Comparison of ENCODE assay signal across 8 cellular contexts in the genomic region with DNA sequence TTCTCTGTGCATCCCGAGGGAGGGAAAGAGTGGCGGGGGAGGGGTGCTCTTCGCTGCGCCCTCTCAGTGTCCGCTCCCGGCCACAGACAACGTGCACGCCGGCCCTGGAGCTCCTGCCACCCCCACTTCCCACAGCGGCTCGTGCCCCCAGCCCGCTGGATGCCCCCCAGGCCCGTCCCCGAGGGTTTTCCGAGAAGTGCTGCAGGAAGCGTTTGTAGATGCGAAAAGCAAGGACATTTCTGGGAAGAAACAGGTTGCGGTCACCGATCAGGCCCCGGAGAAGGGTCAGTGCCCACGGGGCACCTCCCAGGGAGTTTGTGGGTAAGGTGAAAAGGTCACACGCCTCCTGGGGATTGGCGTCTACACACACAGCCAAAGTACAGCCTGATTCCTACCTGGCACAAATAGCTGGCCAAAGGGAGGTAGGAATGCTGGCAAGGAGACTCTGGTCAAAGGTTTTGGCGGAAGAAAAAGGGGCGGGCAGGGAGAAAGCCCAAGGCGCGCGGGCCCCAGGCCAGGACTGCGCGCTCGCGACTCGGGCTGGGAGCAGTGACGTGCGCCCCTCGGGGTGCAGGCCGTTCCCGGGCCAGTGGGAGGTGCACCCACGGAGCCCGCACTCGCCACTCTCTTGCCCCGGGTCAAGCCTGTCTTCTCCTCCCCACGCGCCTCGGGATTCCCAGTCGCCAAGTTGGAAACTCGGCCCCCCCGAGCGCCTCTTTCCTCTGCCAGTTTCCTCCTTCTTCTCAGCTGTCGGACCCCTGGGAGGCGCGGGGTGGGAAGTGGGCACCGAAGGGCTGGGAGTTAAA. TPM values are rescaled to one million over a fixed set of nuclear protein-coding genes. Genes with fewer than 3 reads are reported as not detected.
DNase-seq lines count a peak whose midpoint lies in the region; ATAC-seq, FAIRE-seq and TF ChIP-seq lines count a peak whose summit lies in the region.

No MANE protein-coding gene starts in this region.

- TF ChIP-seq RAD21 in HepG2 (CRISPR knock-in tag; IDR thresholded peaks at IDR 0.05): no peak

- no peaks in the 10 kb centered on the region for H4K20me1 ChIP-seq in HepG2 (ENCODE audit: insufficient read depth, low read length)

- H3K79me2 ChIP-seq in HepG2 (ENCODE audit: insufficient read depth, low read length): peaks cover 2% of the 10 kb centered on the region

- in situ Hi-C loops in HepG2 (cut with HindIII; ENCODE audit: extremely low pct_ligation_motif_present, low pct_unique_long_range_greater_than_20kb): loop anchor here (10.0 to 25.0 kb wide), 3 partner anchors 789 to 1301 kb away; no protein-coding TSS in a partner anchor

- no peaks in the 10 kb centered on the region for H3K9me3 Mint-ChIP-seq in dendritic cell treated with granulocyte-macrophage colony-stimulating factor and Interleukin-4, amounts not matched to agents 40 ng/mL and 50 ng/mL, for 4 days

- DNase-seq in RCC 7860 (ENCODE audit: low spot score): peak; percentile 94
- DNase-seq in HepG2 (ENCODE audit: low spot score): no peak
- no peak for DNase-seq in thoracic aorta (ENCODE audit: low spot score)

- 0 out of 2 replicates have a peak overlapping the region, but pooled peaks have one; percentile 32 for H3K9ac ChIP-seq in HepG2 (ENCODE audit: insufficient read depth, low read depth, low read length)

- H3K4me1 ChIP-seq in HepG2 (ENCODE audit: insufficient read depth, low read length) (peaks cover 55% of the 10 kb centered on the region), thoracic aorta (ENCODE audit: control insufficient read depth in 1 of 2, low read depth in 2 of 2) (peaks cover 6 to 24% of the 10 kb centered on the region in 2 donors)

- H3K36me3 ChIP-seq in HepG2 (replicated peaks in 1 of 2; ENCODE audit: control insufficient read depth in 1 of 2, insufficient read depth in 2 of 2, low read length in 2 of 2) (no peaks in the 10 kb centered on the region), thoracic aorta (no peaks in the 10 kb centered on the region)

- H3K36me3 Mint-ChIP-seq in dendritic cell treated with granulocyte-macrophage colony-stimulating factor and Interleukin-4, amounts not matched to agents 40 ng/mL and 50 ng/mL, for 4 days (ENCODE audit: low read depth): peaks cover 49% of the 10 kb centered on the region

- no TSS peak for BruUV-seq in HepG2 (replicated peaks; lab: Mats Ljungman, UMichigan)

- H3K9me3 ChIP-seq in HepG2 (ENCODE audit: low read length) (no peaks in the 10 kb centered on the region), thoracic aorta (no peaks in the 10 kb centered on the region)

- intact Hi-C loops in dendritic cell treated with granulocyte-macrophage colony-stimulating factor and Interleukin-4, amounts not matched to agents 40 ng/mL and 50 ng/mL, for 4 days (cut with micrococcal nuclease): loop anchor here (1.0 to 10.0 kb wide), 5 partner anchors 19 to 439 kb away; no protein-coding TSS in a partner anchor
- intact Hi-C loops in HepG2 (cut with micrococcal nuclease; ENCODE audit: unreplicated experiment): loop anchor here (10.0 kb wide), 2 partner anchors 739 to 959 kb away; no protein-coding TSS in a partner anchor

- CTCF ChIA-PET in HepG2 (lab: Yijun Ruan, JAX; ENCODE audit: low intra/inter-chr PET ratio, low total read pairs): no interaction called here

- H3K4me1 Mint-ChIP-seq in dendritic cell treated with granulocyte-macrophage colony-stimulating factor and Interleukin-4, amounts not matched to agents 40 ng/mL and 50 ng/mL, for 4 days (ENCODE audit: low read depth): peaks cover 9% of the 10 kb centered on the region

- H3K27me3 Mint-ChIP-seq in dendritic cell treated with granulocyte-macrophage colony-stimulating factor and Interleukin-4, amounts not matched to agents 40 ng/mL and 50 ng/mL, for 4 days: peaks cover 22% of the 10 kb centered on the region

- H3K4me3 Mint-ChIP-seq in dendritic cell treated with granulocyte-macrophage colony-stimulating factor and Interleukin-4, amounts not matched to agents 40 ng/mL and 50 ng/mL, for 4 days: peak overlapping the region; percentile 96

- no peak for TF ChIP-seq POLR2A in HepG2 (IDR thresholded peaks at IDR 0.05; ENCODE audit: insufficient read depth in 1 of 2, low read depth in 2 of 2, low read length in 2 of 2)

- H3K27me3 ChIP-seq in HepG2 (ENCODE audit: control insufficient read depth in 1 of 2, insufficient read depth in 2 of 2, low read length in 2 of 2): peaks cover 3 to 44% of the 10 kb centered on the region in 2 experiments; a peak in 4 of 5 replicates
- H3K27me3 ChIP-seq in thoracic aorta (replicated peaks; ENCODE audit: insufficient read depth): no peaks in the 10 kb centered on the region

- TF ChIP-seq CTCF in HepG2 (CRISPR knock-in tag; IDR thresholded peaks at IDR 0.05) (no peak), thoracic aorta (IDR thresholded peaks at IDR 0.05) (no peak)

- 2% methylated on average over 9 of the region's 53 CpGs for WGBS in HepG2 (ENCODE audit: low lambda C conversion rate)

- POLR2A ChIA-PET in HepG2 (lab: Yijun Ruan, JAX): no interaction called here

- FAIRE-seq in RCC 7860 (lab: Jason Lieb, UNC) (peak; percentile 94), HepG2 (lab: Jason Lieb, UNC) (no peak)

- peak overlapping the region; percentile 52 to 81 (median 66) for H3K4me3 ChIP-seq in HepG2 (replicated peaks in 1 of 3; ENCODE audit: insufficient read depth in 1 of 3, low read depth in 2 of 3, low read length in 3 of 3)
- H3K4me3 ChIP-seq in thoracic aorta: peak overlapping the region; percentile 94

- H3K27ac Mint-ChIP-seq in dendritic cell treated with granulocyte-macrophage colony-stimulating factor and Interleukin-4, amounts not matched to agents 40 ng/mL and 50 ng/mL, for 4 days: peak overlapping the region; percentile 94

- TF ChIP-seq EP300 in HepG2 (IDR thresholded peaks at IDR 0.05; ENCODE audit: low read depth in 2 of 2, low read length in 2 of 2) (no peak), HepG2 (CRISPR knock-in tag; IDR thresholded peaks at IDR 0.05; ENCODE audit: borderline replicate concordance) (no peak)

- H2AFZ ChIP-seq in HepG2 (ENCODE audit: low read length): no peak overlapping the region

- no peak overlapping the region for H3K27ac ChIP-seq in HepG2 (ENCODE audit: extremely low read length, insufficient read depth, low read length)
- peak overlapping the region; percentile 92 to 96 for H3K27ac ChIP-seq in thoracic aorta

- peak; percentile 7 for ATAC-seq in GM19397 (IDR thresholded peaks at IDR 0.05; ENCODE audit: unreplicated experiment)
- ATAC-seq in HepG2: peak; percentile 18
- peak; percentile 21 for ATAC-seq in thoracic aorta (ENCODE audit: insufficient number of reproducible peaks, low FRiP score, low read depth)
- ATAC-seq in HG03521 (IDR thresholded peaks at IDR 0.05; ENCODE audit: unreplicated experiment): no peak
- ATAC-seq in HG02610 (IDR thresholded peaks at IDR 0.05; ENCODE audit: unreplicated experiment): no peak
- ATAC-seq in GM19455 (IDR thresholded peaks at IDR 0.05; ENCODE audit: unreplicated experiment): no peak

- H3K4me2 ChIP-seq in HepG2 (ENCODE audit: low read depth, low read length): peak overlapping the region; percentile 96

TF ChIP-seq in HepG2, 621 proteins besides CTCF, POLR2A, EP300 and RAD21 (continues in another document):
- TF ChIP-seq ZNF678 (CRISPR knock-in tag; IDR thresholded peaks at IDR 0.05) (no peak), FOSL2 (CRISPR knock-in tag; IDR thresholded peaks at IDR 0.05) (no peak), MLXIP (CRISPR knock-in tag; IDR thresholded peaks at IDR 0.05; ENCODE audit: borderline replicate concordance) (no peak), ZNF546 (CRISPR knock-in tag; conservative IDR thresholded peaks at IDR 0.05) (no peak)

RNA-seq across cellular contexts. Expression of gene NRP1, which starts 1.5 kb away (rescaled TPM):
- total RNA-seq in HepG2 (2016; rRNA removed; fragmentation: Illumina TruSeq; extraction: Trizol) (3.7 and 5.8 TPM in 2 replicates), thoracic aorta (100 to 1,000 TPM in 1 of 2 donors, 10 to 100 TPM in 1; 66.9 to 117 TPM)
- 0.40 and 0.62 TPM in 2 replicates for total RNA-seq in HepG2 (2016; cell fraction: cytosol; rRNA removed; fragmentation: Illumina TruSeq; extraction: Trizol; ENCODE audit: low read depth)
- 2.3 and 7.2 TPM in 2 replicates for total RNA-seq in HepG2 (2016; cell fraction: insoluble cytoplasmic fraction; rRNA removed; fragmentation: Illumina TruSeq; extraction: Trizol)
- 1.4 and 1.5 TPM in 2 replicates for total RNA-seq in HepG2 (2016; cell fraction: membrane; rRNA removed; fragmentation: Illumina TruSeq; extraction: Trizol)
- 8.7 and 10.3 TPM in 2 replicates for total RNA-seq in HepG2 (2016; cell fraction: nucleus; rRNA removed; fragmentation: Illumina TruSeq; extraction: Trizol)
- 5.3 and 5.8 TPM in 2 replicates for polyA plus RNA-seq in HepG2 (2011; rRNA removed)
- polyA plus RNA-seq in HepG2 (2011; cell fraction: cytosol; rRNA removed): 3.6 and 4.6 TPM in 2 replicates
- polyA plus RNA-seq in HepG2 (2011; cell fraction: nucleus; rRNA removed): 7.4 and 8.5 TPM in 2 replicates
- polyA plus RNA-seq in HepG2 (2012): 7.2 and 14.9 TPM in 2 replicates
- polyA plus RNA-seq in HepG2 (2016; cell fraction: cytosol; fragmentation: Illumina TruSeq; extraction: Trizol; ENCODE audit: low read depth): 0.29 and 0.38 TPM in 2 replicates
- 2.2 and 2.4 TPM in 2 replicates for polyA plus RNA-seq in HepG2 (2016; cell fraction: insoluble cytoplasmic fraction; fragmentation: Illumina TruSeq; extraction: Trizol; ENCODE audit: low read depth)
- 0.31 and 0.57 TPM in 2 replicates for polyA plus RNA-seq in HepG2 (2016; cell fraction: membrane; fragmentation: Illumina TruSeq; extraction: Trizol; ENCODE audit: low read depth)
- 6.3 and 7.6 TPM in 2 replicates for polyA plus RNA-seq in HepG2 (2016; cell fraction: nucleus; fragmentation: Illumina TruSeq; extraction: Trizol; ENCODE audit: insufficient read depth, low read depth)
- 10.2 and 16.5 TPM in 2 replicates for polyA minus RNA-seq in HepG2 (2011; rRNA and poly(A)+ RNA removed; ENCODE audit: low replicate concordance)
- polyA minus RNA-seq in HepG2 (2011; cell fraction: cytosol; rRNA and poly(A)+ RNA removed): 12.9 and 14.9 TPM in 2 replicates
- polyA minus RNA-seq in HepG2 (2011; cell fraction: nucleus; rRNA and poly(A)+ RNA removed): 20.0 and 24.4 TPM in 2 replicates

Comparison
In these comparisons a context has a peak if more than half of its experiments do, and no peak if none do; other contexts are left out.
1. ATAC-seq: peak in GM19397 (single experiment), HepG2 (single experiment) and thoracic aorta (single experiment); none in HG03521 (single experiment), HG02610 (single experiment) and GM19455 (single experiment).
2. RNA of gene NRP1, which starts 1.5 kb away (total RNA-seq): 66.9 to 117 TPM in thoracic aorta; 0.40 to 10.3 TPM in HepG2; every median in the first group is over 4 times any median in the second.